In the genomic region with DNA sequence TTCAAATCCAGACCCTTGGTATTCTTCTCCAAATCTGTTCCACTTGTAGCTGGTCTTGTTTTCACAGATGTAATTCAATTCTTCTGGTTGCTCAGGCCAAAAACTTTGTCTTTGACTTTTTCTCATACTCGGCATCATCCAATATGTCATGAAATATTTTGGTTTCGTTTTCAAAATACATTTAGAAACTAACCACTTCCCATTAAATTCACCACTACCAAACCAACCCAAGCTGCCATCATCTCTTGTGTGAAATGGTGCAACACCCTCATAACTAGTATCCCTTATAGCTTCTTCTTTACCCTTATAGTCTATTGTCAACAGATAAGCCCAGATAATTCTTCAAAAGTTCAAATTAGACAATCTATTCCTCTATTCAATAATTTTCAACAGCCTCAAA, we compare ENCODE assay signal across 21 cellular contexts.
"Had no signal": no experiment of that assay in that cellular context is flagged by ENCODE, and none has a peak within 500 bp of the region (broad histone marks: within the 10 kb centered on the region; RNA-seq: fewer than 3 reads in every experiment).

No MANE protein-coding gene starts in this region.

- H3K27ac ChIP-seq: epithelial cell of prostate, left lung, lower lobe of right lung, right lobe of liver, tibial nerve had no signal

- H3K36me3 Mint-ChIP-seq: activated CD8-positive, alpha-beta memory T cell treated with anti-CD3 and anti-CD28 coated beads, Interleukin-2, amount 10 ng/mL, durations not matched to agents 7 days and 5 days; activated naive CD4-positive, alpha-beta T cell treated with anti-CD3 and anti-CD28 coated beads, Interleukin-2, amount 50 U/mL, for 24 hours; natural killer cell treated with Interleukin-12 subunit alpha and Interleukin-12 subunit beta and Interleukin-15 and Interleukin-18, amount 100 ng/mL, for 72 hours had no signal

- H3K4me3 Mint-ChIP-seq: activated CD8-positive, alpha-beta memory T cell treated with anti-CD3 and anti-CD28 coated beads, Interleukin-2, amount 10 ng/mL, durations not matched to agents 7 days and 5 days; activated CD8-positive, alpha-beta T cell treated with anti-CD3 and anti-CD28 coated beads, Interleukin-2, amount 10 ng/mL, durations not matched to agents 7 days and 5 days; activated naive CD4-positive, alpha-beta T cell treated with anti-CD3 and anti-CD28 coated beads, Interleukin-2, amount 50 U/mL, for 24 hours; activated naive CD8-positive, alpha-beta T cell treated with anti-CD3 and anti-CD28 coated beads, Interleukin-2, amount 50 U/mL, for 24 hours; central memory CD8-positive, alpha-beta T cell; natural killer cell treated with Interleukin-12 subunit alpha and Interleukin-12 subunit beta and Interleukin-15 and Interleukin-18, amount 100 ng/mL, for 72 hours; T-helper 17 cell had no signal

- H3K27ac Mint-ChIP-seq: activated CD8-positive, alpha-beta memory T cell treated with anti-CD3 and anti-CD28 coated beads, Interleukin-2, amount 10 ng/mL, durations not matched to agents 7 days and 5 days; activated CD8-positive, alpha-beta T cell treated with anti-CD3 and anti-CD28 coated beads, Interleukin-2, amount 10 ng/mL, durations not matched to agents 7 days and 5 days; activated naive CD4-positive, alpha-beta T cell treated with anti-CD3 and anti-CD28 coated beads, Interleukin-2, amount 50 U/mL, for 24 hours; activated naive CD8-positive, alpha-beta T cell treated with anti-CD3 and anti-CD28 coated beads, Interleukin-2, amount 50 U/mL, for 24 hours; activated T-helper 2 cell treated with anti-CD3 and anti-CD28 coated beads, Interferon-gamma antibody, Interleukin-2, Interleukin-4, amounts not matched to agents 10 μg/mL and 5 μg/mL and 100 μg/mL, durations not matched to agents 14 hours and 24 hours and 36 hours; natural killer cell treated with Interleukin-12 subunit alpha and Interleukin-12 subunit beta and Interleukin-15 and Interleukin-18, amount 100 ng/mL, for 72 hours; T-helper 17 cell had no signal

- H3K4me1 Mint-ChIP-seq: activated CD8-positive, alpha-beta memory T cell treated with anti-CD3 and anti-CD28 coated beads, Interleukin-2, amount 10 ng/mL, durations not matched to agents 7 days and 5 days; activated naive CD4-positive, alpha-beta T cell treated with anti-CD3 and anti-CD28 coated beads, Interleukin-2, amount 50 U/mL, for 24 hours; activated naive CD8-positive, alpha-beta T cell treated with anti-CD3 and anti-CD28 coated beads, Interleukin-2, amount 50 U/mL, for 24 hours; central memory CD8-positive, alpha-beta T cell; T-helper 17 cell had no signal

- H3K9me3 Mint-ChIP-seq: activated naive CD4-positive, alpha-beta T cell treated with anti-CD3 and anti-CD28 coated beads, Interleukin-2, amount 50 U/mL, for 24 hours had no signal

- H3K4me3 ChIP-seq: left lung, lower lobe of right lung, right lobe of liver, tibial nerve had no signal

- DNase-seq: activated CD4-positive, alpha-beta T cell treated with anti-CD3 and anti-CD28 coated beads for 1 hour; activated CD8-positive, alpha-beta memory T cell treated with anti-CD3 and anti-CD28 coated beads, Interleukin-2, amount 10 ng/mL, durations not matched to agents 7 days and 5 days; activated CD8-positive, alpha-beta T cell treated with anti-CD3 and anti-CD28 coated beads, Interleukin-2, amount 10 ng/mL, durations not matched to agents 7 days and 5 days; activated naive CD8-positive, alpha-beta T cell treated with anti-CD3 and anti-CD28 coated beads, Interleukin-2, amount 50 U/mL, for 24 hours; activated T-cell treated with anti-CD3 and anti-CD28 coated beads, Interleukin-2, amount 50 U/mL, for 48 hours; amygdala; effector CD8-positive, alpha-beta T cell; left lung; lower lobe of right lung; mesendoderm; right lobe of liver; stimulated activated CD4-positive, alpha-beta T cell treated with anti-CD3 and anti-CD28 coated beads, Interleukin-2, amount 100 ng/mL, for 48 hours; stimulated activated naive CD4-positive, alpha-beta T cell treated with Interleukin-2 at 50 U/mL for 16 hours; T-helper 17 cell; T1000 had no signal

- H3K27me3 Mint-ChIP-seq: activated CD8-positive, alpha-beta memory T cell treated with anti-CD3 and anti-CD28 coated beads, Interleukin-2, amount 10 ng/mL, durations not matched to agents 7 days and 5 days; activated naive CD4-positive, alpha-beta T cell treated with anti-CD3 and anti-CD28 coated beads, Interleukin-2, amount 50 U/mL, for 24 hours; activated naive CD8-positive, alpha-beta T cell treated with anti-CD3 and anti-CD28 coated beads, Interleukin-2, amount 50 U/mL, for 24 hours; central memory CD8-positive, alpha-beta T cell; natural killer cell treated with Interleukin-12 subunit alpha and Interleukin-12 subunit beta and Interleukin-15 and Interleukin-18, amount 100 ng/mL, for 72 hours; T-helper 17 cell had no signal

- ATAC-seq: activated CD8-positive, alpha-beta memory T cell treated with anti-CD3 and anti-CD28 coated beads, Interleukin-2, amount 10 ng/mL, durations not matched to agents 7 days and 5 days; activated CD8-positive, alpha-beta T cell treated with anti-CD3 and anti-CD28 coated beads, Interleukin-2, amount 10 ng/mL, durations not matched to agents 7 days and 5 days; activated naive CD8-positive, alpha-beta T cell treated with anti-CD3 and anti-CD28 coated beads, Interleukin-2, amount 50 U/mL, for 24 hours; left lung; lower lobe of right lung; natural killer cell treated with Interleukin-12 subunit alpha and Interleukin-12 subunit beta and Interleukin-15 and Interleukin-18, amount 100 ng/mL, for 72 hours; right lobe of liver; T-helper 17 cell had no signal
